Comparison of ENCODE assay signal across 28 cellular contexts in genomic region chr12:126228936-126229335, GRCh38.
"Had no signal": no experiment of that assay in that cellular context is flagged by ENCODE, and none has a peak within 500 bp of the region (broad histone marks: within the 10 kb centered on the region; RNA-seq: fewer than 3 reads in every experiment).

No MANE protein-coding gene starts in this region.

- DNase-seq: activated effector memory CD4-positive, alpha-beta T cell treated with anti-CD3 and anti-CD28 coated beads, Interleukin-2, amount 50 U/mL, for 16 hours; activated effector memory CD4-positive, alpha-beta T cell treated with Interleukin-2 at 50 U/mL for 16 hours; activated gamma-delta T cell; activated gamma-delta T cell treated with Interleukin-2 at 50 U/mL for 16 hours; activated naive CD4-positive, alpha-beta T cell; activated naive CD4-positive, alpha-beta T cell treated with anti-CD3 and anti-CD28 coated beads for 36 hours; activated naive CD4-positive, alpha-beta T cell treated with anti-CD3 and anti-CD28 coated beads, Interleukin-2, amount 10 ng/mL, durations not matched to agents 7 days and 5 days; activated naive CD4-positive, alpha-beta T cell treated with anti-CD3 and anti-CD28 coated beads, Interleukin-2, amount 50 U/mL, for 16 hours; activated naive CD4-positive, alpha-beta T cell treated with Interleukin-2 at 50 U/mL for 16 hours; activated naive CD8-positive, alpha-beta T cell treated with anti-CD3 and anti-CD28 coated beads for 36 hours; activated naive CD8-positive, alpha-beta T cell treated with anti-CD3 and anti-CD28 coated beads, Interleukin-2, amount 10 ng/mL, durations not matched to agents 7 days and 5 days; activated naive CD8-positive, alpha-beta T cell treated with anti-CD3 and anti-CD28 coated beads, Interleukin-2, amount 50 U/mL, for 24 hours; activated T-cell treated with anti-CD3 and anti-CD28 coated beads, Interleukin-2, amount 50 U/mL, for 24 hours; activated T-cell treated with anti-CD3 and anti-CD28 coated beads, Interleukin-2, amount 50 U/mL, for 4 hours; activated T-cell treated with anti-CD3 and anti-CD28 coated beads, Interleukin-2, amount 50 U/mL, for 48 hours; activated T-cell treated with anti-CD3 and anti-CD28 coated beads, Interleukin-2, amount 50 U/mL, for 72 hours; adrenal gland; amniotic stem cell; amygdala; anterior cingulate cortex; aorta; body of pancreas; brain microvascular endothelial cell; caudate nucleus; central memory CD4-positive, alpha-beta T cell; cerebellar nuclear complex had no signal

- ATAC-seq: activated naive CD4-positive, alpha-beta T cell treated with anti-CD3 and anti-CD28 coated beads, Interleukin-2, amount 50 U/mL, for 72 hours; activated naive CD8-positive, alpha-beta T cell treated with anti-CD3 and anti-CD28 coated beads, Interleukin-2, amount 50 U/mL, for 24 hours; activated T-cell treated with anti-CD3 and anti-CD28 coated beads, Interleukin-2, amount 50 U/mL, for 4 hours; activated T-cell treated with anti-CD3 and anti-CD28 coated beads, Interleukin-2, amount 50 U/mL, for 72 hours; activated T-helper 17 cell treated with anti-CD3 and anti-CD28 coated beads, Interleukin-2, amount 50 U/mL, for 72 hours; body of pancreas had no signal
